In the genomic region with DNA sequence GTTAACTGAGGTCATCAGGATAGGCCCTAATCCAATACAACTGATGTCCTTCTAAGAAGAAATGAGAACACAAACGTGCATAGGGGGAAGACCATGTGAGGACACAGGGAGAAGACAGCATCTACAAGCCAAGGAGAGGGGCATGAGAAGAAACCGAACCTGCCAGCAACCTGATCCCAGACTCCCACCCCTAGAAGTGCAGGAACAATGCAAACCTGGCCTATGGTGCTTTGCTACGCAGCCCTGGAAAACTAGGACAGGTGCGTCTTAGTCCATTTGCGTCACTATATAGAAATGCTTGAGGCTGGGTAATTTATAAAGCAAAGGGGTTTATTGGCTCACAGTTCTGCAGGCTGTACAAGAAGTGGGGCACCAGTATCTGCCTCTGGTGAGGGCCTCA, we compare ENCODE assay signal across 9 cellular contexts.
"Had no signal": no experiment of that assay in that cellular context is flagged by ENCODE, and none has a peak within 500 bp of the region (broad histone marks: within the 10 kb centered on the region; RNA-seq: fewer than 3 reads in every experiment).

No MANE protein-coding gene starts in this region.

- ATAC-seq: HCT116, HepG2 had no signal

- H3K27ac ChIP-seq: GM23248, HL-60 had no signal

- H3K9me3 Mint-ChIP-seq: HFFc6 had no signal

- H3K9me3 ChIP-seq: HAP-1 had no signal

- H3K4me1 ChIP-seq: HAP-1 had no signal

- H3K36me3 ChIP-seq: HAP-1 had no signal

- DNase-seq: GM23248, GOT3, H7, HFFc6 had no signal

- H3K4me3 Mint-ChIP-seq: HFFc6, IgD-negative memory B cell had no signal

- H3K36me3 Mint-ChIP-seq: IgD-negative memory B cell had no signal

- H3K4me3 ChIP-seq: GM23248, HAP-1 had no signal

- H3K27ac Mint-ChIP-seq: HFFc6, IgD-negative memory B cell had no signal

- H3K4me1 Mint-ChIP-seq: IgD-negative memory B cell had no signal
